ENCODE assay signal across 24 cellular contexts in the genomic region with DNA sequence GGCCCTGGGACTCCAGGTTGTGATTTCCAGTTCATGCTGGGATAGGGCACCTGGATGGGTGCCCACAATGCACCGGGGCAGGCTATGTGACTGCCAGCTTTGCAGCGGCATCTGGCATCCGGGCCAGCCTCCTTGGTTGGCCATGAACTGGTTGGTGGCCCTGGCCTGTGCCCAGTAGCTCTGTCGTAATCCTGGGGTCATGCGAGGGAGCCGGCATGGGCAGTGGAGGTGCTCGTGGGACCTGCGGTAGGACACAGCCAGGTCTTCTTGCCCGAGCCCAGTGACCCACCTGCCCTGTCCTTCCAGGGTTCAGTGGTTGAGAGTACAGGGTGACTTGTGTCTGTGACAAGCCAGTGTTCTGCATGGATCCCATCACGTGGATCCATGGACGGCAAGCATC.
"Had no signal": no experiment of that assay in that cellular context is flagged by ENCODE, and none has a peak within 500 bp of the region (broad histone marks: within the 10 kb centered on the region; RNA-seq: fewer than 3 reads in every experiment).

No MANE protein-coding gene starts in this region.

- H3K4me3 ChIP-seq: coronary artery, dorsolateral prefrontal cortex, esophagus muscularis mucosa, gastroesophageal sphincter, heart right ventricle, left ventricle myocardium inferior, lower lobe of right lung, mucosa of descending colon had no signal

- FAIRE-seq: colon, endothelial cell of umbilical vein, frontal cortex, islet of Langerhans, keratinocyte had no signal

- H3K27ac Mint-ChIP-seq: mesothelial cell of epicardium, naive B cell had no signal

- H3K27me3 Mint-ChIP-seq: naive B cell had no signal

- H3K4me1 Mint-ChIP-seq: mesothelial cell of epicardium, naive B cell had no signal

- H3K4me1 ChIP-seq: esophagus muscularis mucosa, foreskin keratinocyte, gastroesophageal sphincter, heart right ventricle, left ventricle myocardium inferior, lower lobe of right lung had no signal

- H3K27ac ChIP-seq: coronary artery, dorsolateral prefrontal cortex, esophagus muscularis mucosa, foreskin keratinocyte, gastroesophageal sphincter, heart right ventricle, left ventricle myocardium inferior, lower lobe of right lung had no signal

- H3K4me3 Mint-ChIP-seq: mesothelial cell of epicardium, naive B cell had no signal

- H3K27me3 ChIP-seq: dorsolateral prefrontal cortex, esophagus muscularis mucosa, foreskin keratinocyte, gastroesophageal sphincter, heart right ventricle had no signal

- H3K36me3 ChIP-seq: esophagus muscularis mucosa, gastroesophageal sphincter, heart right ventricle, left ventricle myocardium inferior, lower lobe of right lung had no signal

- DNase-seq: dermis blood vessel endothelial cell; dorsolateral prefrontal cortex; effector CD4-positive, alpha-beta T cell; effector memory CD4-positive, alpha-beta T cell; foreskin keratinocyte; glutamatergic neuron; head of caudate nucleus; heart right ventricle; hippocampal formation; left cardiac atrium; left ventricle myocardium inferior; lower lobe of right lung; mesenchymal stem cell; mucosa of descending colon; naive B cell had no signal

- H3K36me3 Mint-ChIP-seq: mesothelial cell of epicardium, naive B cell had no signal

- ATAC-seq: foreskin keratinocyte, gastroesophageal sphincter, heart right ventricle, left cardiac atrium, lower lobe of right lung, mucosa of descending colon had no signal
